ENCODE assay signal across 7 cellular contexts in genomic region chr1:234477373-234478151, GRCh38. TPM values are rescaled to one million over a fixed set of nuclear protein-coding genes. Genes with fewer than 3 reads are reported as not detected.
DNase-seq lines count a peak whose midpoint lies in the region; ATAC-seq and TF ChIP-seq lines count a peak whose summit lies in the region.

No MANE protein-coding gene starts in this region.

- intact Hi-C loops in activated CD8-positive, alpha-beta T cell treated with anti-CD3 and anti-CD28 coated beads for 36 hours (cut with micrococcal nuclease) = no loop called here

- peak overlapping the region; percentile 59 for H3K4me3 ChIP-seq in HL-60 (replicated peaks; ENCODE audit: insufficient read depth, low read length)
- H3K4me3 ChIP-seq in iPS-20b (ENCODE audit: low read length) = peak overlapping the region; percentile 69

- no peak for DNase-seq in HL-60 (ENCODE audit: low read depth in 1 of 2, low spot score in 1 of 2)
- DNase-seq in activated CD8-positive, alpha-beta T cell treated with anti-CD3 and anti-CD28 coated beads for 36 hours = no peak
- no peak for DNase-seq in stimulated activated naive CD8-positive, alpha-beta T cell treated with anti-CD3 and anti-CD28 coated beads, Interleukin-15, amount 100 ng/mL, for 72 hours

- peaks cover 4% of the 10 kb centered on the region for H3K27me3 Mint-ChIP-seq in activated CD8-positive, alpha-beta T cell treated with anti-CD3 and anti-CD28 coated beads for 36 hours
- H3K27me3 Mint-ChIP-seq in stimulated activated naive CD8-positive, alpha-beta T cell treated with anti-CD3 and anti-CD28 coated beads, Interleukin-15, amount 100 ng/mL, for 72 hours = peaks cover 9% of the 10 kb centered on the region

- H3K36me3 Mint-ChIP-seq in activated CD8-positive, alpha-beta T cell treated with anti-CD3 and anti-CD28 coated beads for 36 hours (ENCODE audit: low read depth) = peaks cover 17% of the 10 kb centered on the region

- CTCF ChIA-PET in activated CD8-positive, alpha-beta T cell treated with anti-CD3 and anti-CD28 coated beads for 36 hours (lab: Charles Lee) = interaction anchor here (0.6 to 2.0 kb wide), 2 partner anchors 10 to 58 kb away, joined by 3 to 11 read pairs; no protein-coding TSS in a partner anchor

- no peaks in the 10 kb centered on the region for H3K9me3 Mint-ChIP-seq in activated CD8-positive, alpha-beta T cell treated with anti-CD3 and anti-CD28 coated beads for 36 hours
- H3K9me3 Mint-ChIP-seq in stimulated activated naive CD8-positive, alpha-beta T cell treated with anti-CD3 and anti-CD28 coated beads, Interleukin-15, amount 100 ng/mL, for 72 hours = no peaks in the 10 kb centered on the region

- POLR2A ChIA-PET in activated CD8-positive, alpha-beta T cell treated with anti-CD3 and anti-CD28 coated beads for 36 hours (lab: Charles Lee) = interaction anchor here (0.6 to 2.0 kb wide), 8 partner anchors 11 to 1424 kb away, joined by 3 to 12 read pairs (median 4); partner anchors contain the start of gene IRF2BP2

- peak overlapping the region; percentile 41; the same call in 1 of the 2 replicates for H3K9ac ChIP-seq in iPS-20b (ENCODE audit: low read depth, low read length)

- ATAC-seq in activated CD8-positive, alpha-beta T cell treated with anti-CD3 and anti-CD28 coated beads for 36 hours = no peak
- ATAC-seq in stimulated activated naive CD8-positive, alpha-beta T cell treated with anti-CD3 and anti-CD28 coated beads, Interleukin-15, amount 100 ng/mL, for 72 hours = no peak
- ATAC-seq in HG03354 (IDR thresholded peaks at IDR 0.05; ENCODE audit: poor library complexity, severe bottlenecking, unreplicated experiment) (no peak), HG02642 (IDR thresholded peaks at IDR 0.05; ENCODE audit: poor library complexity, unreplicated experiment) (no peak), GM21619 (IDR thresholded peaks at IDR 0.05; ENCODE audit: unreplicated experiment) (no peak)

- no peaks in the 10 kb centered on the region for H3K9me3 ChIP-seq in iPS-20b (ENCODE audit: insufficient read depth, low read depth, low read length)

- H3K4me1 ChIP-seq in iPS-20b (ENCODE audit: insufficient read depth, low read length) = peaks cover 28% of the 10 kb centered on the region

- no peaks in the 10 kb centered on the region for H3K27me3 ChIP-seq in HL-60 (ENCODE audit: insufficient read depth, poor library complexity, severe bottlenecking)
- peaks cover 14% of the 10 kb centered on the region for H3K27me3 ChIP-seq in iPS-20b (ENCODE audit: insufficient read depth, low read length)

- H3K4me1 Mint-ChIP-seq in activated CD8-positive, alpha-beta T cell treated with anti-CD3 and anti-CD28 coated beads for 36 hours (ENCODE audit: low read depth) = peaks cover 60% of the 10 kb centered on the region
- peaks cover 55% of the 10 kb centered on the region for H3K4me1 Mint-ChIP-seq in stimulated activated naive CD8-positive, alpha-beta T cell treated with anti-CD3 and anti-CD28 coated beads, Interleukin-15, amount 100 ng/mL, for 72 hours

- TF ChIP-seq CTCF in HL-60 (IDR thresholded peaks at IDR 0.05; ENCODE audit: insufficient read depth, low read length) = no peak
- no peak for TF ChIP-seq CTCF in activated CD8-positive, alpha-beta T cell treated with anti-CD3 and anti-CD28 coated beads for 36 hours (IDR thresholded peaks at IDR 0.05)

- no peaks in the 10 kb centered on the region for H3K36me3 ChIP-seq in iPS-20b (ENCODE audit: insufficient read depth, low read depth, low read length)

- H3K27ac Mint-ChIP-seq in activated CD8-positive, alpha-beta T cell treated with anti-CD3 and anti-CD28 coated beads for 36 hours = peak overlapping the region; percentile 75
- peak overlapping the region; percentile 19 to 35 for H3K27ac Mint-ChIP-seq in stimulated activated naive CD8-positive, alpha-beta T cell treated with anti-CD3 and anti-CD28 coated beads, Interleukin-15, amount 100 ng/mL, for 72 hours

- H3K4me3 Mint-ChIP-seq in activated CD8-positive, alpha-beta T cell treated with anti-CD3 and anti-CD28 coated beads for 36 hours = peak overlapping the region; percentile 88
- H3K4me3 Mint-ChIP-seq in stimulated activated naive CD8-positive, alpha-beta T cell treated with anti-CD3 and anti-CD28 coated beads, Interleukin-15, amount 100 ng/mL, for 72 hours = peak overlapping the region; percentile 76 to 86

- H3K27ac ChIP-seq in HL-60 (replicated peaks) = peak overlapping the region; percentile 72
- H3K27ac ChIP-seq in iPS-20b (ENCODE audit: low read length) = no peak overlapping the region

RNA-seq across cellular contexts. Expression of gene TARBP1, which starts 1.4 kb away (rescaled TPM):
- 10 to 100 TPM; 53.9 to 61.3 TPM for total RNA-seq in activated CD8-positive, alpha-beta T cell treated with anti-CD3 and anti-CD28 coated beads for 36 hours
